In genomic region chr1:110634086-110634454, GRCh38 we compare ENCODE assay signal across 1 cellular context.
TF ChIP-seq lines count a peak whose summit lies in the region.

No MANE protein-coding gene starts in this region.

TF ChIP-seq in GM12878, 131 proteins besides CTCF, POLR2A, EP300 and RAD21:
- TF ChIP-seq NR2C2 (IDR thresholded peaks at IDR 0.05; ENCODE audit: borderline replicate concordance, control insufficient read depth, insufficient read length, low read depth) (no peak), NR2C1 (IDR thresholded peaks at IDR 0.05) (no peak), WRNIP1 (IDR thresholded peaks at IDR 0.05; ENCODE audit: borderline replicate concordance, low read depth, low read length) (no peak), SRF (IDR thresholded peaks at IDR 0.05; ENCODE audit: low read depth in 2 of 2, low read length in 2 of 2) (no peak), KLF5 (IDR thresholded peaks at IDR 0.05; ENCODE audit: partially characterized antibody) (no peak), SREBF1 (IDR thresholded peaks at IDR 0.05; ENCODE audit: low read length) (no peak), GATAD2B (conservative IDR thresholded peaks at IDR 0.05; ENCODE audit: low read depth) (no peak)
